In the genomic region with DNA sequence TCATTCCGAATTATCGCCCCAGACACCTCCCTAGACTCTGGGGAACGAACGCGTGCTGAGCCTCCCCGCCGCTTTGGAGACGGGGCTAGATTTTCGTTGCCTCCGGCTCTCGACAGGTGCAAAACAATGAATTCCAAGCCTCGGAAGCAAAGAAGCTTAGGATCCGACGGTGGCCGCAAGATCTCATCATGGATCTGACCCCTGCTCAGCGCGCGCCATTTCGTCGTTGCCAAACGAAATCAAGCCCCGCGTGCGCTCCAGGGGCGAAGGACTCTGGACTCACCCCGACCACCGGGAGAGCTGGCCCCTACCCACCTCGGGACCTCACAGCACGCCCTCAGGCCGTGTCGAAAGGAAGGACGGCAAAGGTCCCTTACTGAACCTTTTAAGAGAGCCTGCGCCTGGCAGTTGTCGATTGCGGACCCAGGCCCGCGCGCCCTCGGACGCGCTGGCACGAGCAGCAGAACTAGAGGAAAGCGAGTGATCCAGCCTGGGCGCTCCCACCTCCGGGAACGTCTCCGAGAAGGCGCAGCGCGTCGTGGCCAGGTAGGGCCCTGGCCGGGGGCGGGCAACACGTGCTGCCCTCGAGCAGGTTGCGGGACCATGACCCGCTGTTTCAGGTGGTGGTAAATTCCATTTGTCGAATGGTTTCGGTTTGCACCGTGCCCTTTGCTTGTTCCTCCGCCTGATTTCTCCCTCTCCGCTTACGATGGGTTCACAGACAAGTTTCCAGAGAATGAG, we compare ENCODE assay signal across 9 cellular contexts.
DNase-seq lines count a peak whose midpoint lies in the region; ATAC-seq, FAIRE-seq and TF ChIP-seq lines count a peak whose summit lies in the region.
"Had no signal": no experiment of that assay in that cellular context is flagged by ENCODE, and none has a peak within 500 bp of the region (broad histone marks: within the 10 kb centered on the region; RNA-seq: fewer than 3 reads in every experiment).

No MANE protein-coding gene starts in this region.

- CTCF ChIA-PET in RWPE1 (lab: Yijun Ruan, JAX): interaction anchor here (0.6 to 1.0 kb wide), 9 partner anchors 10 to 213 kb away, joined by 3 to 8 read pairs (median 5); no protein-coding TSS in a partner anchor

- H3K4me3 Mint-ChIP-seq in dendritic cell treated with granulocyte-macrophage colony-stimulating factor and Interleukin-4, amounts not matched to agents 40 ng/mL and 50 ng/mL, for 4 days: no peak overlapping the region
- H3K4me3 Mint-ChIP-seq in nephron progenitor cell: peak overlapping the region; percentile 36

- peak; percentile 79 for DNase-seq in DMS53 (lab: John Stamatoyannopoulos, UW)
- DNase-seq in HuH-7.5 (ENCODE audit: low spot score): peak; percentile 54
- peak; percentile 43 for DNase-seq in nephron progenitor cell
- DNase-seq in HTR-8/SVneo (ENCODE audit: insufficient read length, low spot score): no peak
- DNase-seq in ACHN: no peak
- no peak for DNase-seq in RWPE1 (ENCODE audit: low spot score)
- DNase-seq: occipital lobe had no signal

- peaks cover 45% of the 10 kb centered on the region for H3K27me3 Mint-ChIP-seq in dendritic cell treated with granulocyte-macrophage colony-stimulating factor and Interleukin-4, amounts not matched to agents 40 ng/mL and 50 ng/mL, for 4 days
- H3K27me3 Mint-ChIP-seq in nephron progenitor cell (ENCODE audit: low read depth, poor library complexity): peaks cover 91% of the 10 kb centered on the region

- H3K4me1 Mint-ChIP-seq in dendritic cell treated with granulocyte-macrophage colony-stimulating factor and Interleukin-4, amounts not matched to agents 40 ng/mL and 50 ng/mL, for 4 days (ENCODE audit: low read depth): peaks cover 45% of the 10 kb centered on the region
- peaks cover 49% of the 10 kb centered on the region for H3K4me1 Mint-ChIP-seq in nephron progenitor cell

- no peak overlapping the region for H3K27ac ChIP-seq in RWPE1

- POLR2A ChIA-PET in RWPE1 (lab: Yijun Ruan, JAX; ENCODE audit: low non-redundant PET): no interaction called here

- no peaks in the 10 kb centered on the region for H3K9me3 Mint-ChIP-seq in dendritic cell treated with granulocyte-macrophage colony-stimulating factor and Interleukin-4, amounts not matched to agents 40 ng/mL and 50 ng/mL, for 4 days
- H3K9me3 Mint-ChIP-seq in nephron progenitor cell: no peaks in the 10 kb centered on the region

- ATAC-seq in HG02973 (IDR thresholded peaks at IDR 0.05; ENCODE audit: unreplicated experiment): no peak

- in situ Hi-C loops in ACHN (cut with HindIII; ENCODE audit: low pct_ligation_motif_present, low pct_unique_long_range_greater_than_20kb, low sequenced_read_pairs): no loop called here

- H3K27ac Mint-ChIP-seq in dendritic cell treated with granulocyte-macrophage colony-stimulating factor and Interleukin-4, amounts not matched to agents 40 ng/mL and 50 ng/mL, for 4 days: peak overlapping the region; percentile 82
- no peak overlapping the region for H3K27ac Mint-ChIP-seq in nephron progenitor cell

- FAIRE-seq in HTR-8/SVneo (lab: Jason Lieb, UNC): no peak

- H3K36me3 Mint-ChIP-seq in dendritic cell treated with granulocyte-macrophage colony-stimulating factor and Interleukin-4, amounts not matched to agents 40 ng/mL and 50 ng/mL, for 4 days (ENCODE audit: low read depth): peaks cover 24% of the 10 kb centered on the region
- no peaks in the 10 kb centered on the region for H3K36me3 Mint-ChIP-seq in nephron progenitor cell (ENCODE audit: low read depth)

- TF ChIP-seq CTCF in nephron progenitor cell (IDR thresholded peaks at IDR 0.05): no peak
- no peak for TF ChIP-seq CTCF in RWPE1 (conservative IDR thresholded peaks at IDR 0.05; ENCODE audit: low read depth)

- intact Hi-C loops in dendritic cell treated with granulocyte-macrophage colony-stimulating factor and Interleukin-4, amounts not matched to agents 40 ng/mL and 50 ng/mL, for 4 days (cut with micrococcal nuclease): loop anchor here (1.0 kb wide), 2 partner anchors 106 to 170 kb away; no protein-coding TSS in a partner anchor

Comparison
In these comparisons a context has a peak if more than half of its experiments do, and no peak if none do; other contexts are left out.
1. DNase-seq: peak in DMS53 (single experiment), HuH-7.5 (single experiment) and nephron progenitor cell (single experiment); none in HTR-8/SVneo (single experiment), ACHN (single experiment) and RWPE1 (single experiment).